31 cellular contexts compared by ENCODE assay signal in the genomic region with DNA sequence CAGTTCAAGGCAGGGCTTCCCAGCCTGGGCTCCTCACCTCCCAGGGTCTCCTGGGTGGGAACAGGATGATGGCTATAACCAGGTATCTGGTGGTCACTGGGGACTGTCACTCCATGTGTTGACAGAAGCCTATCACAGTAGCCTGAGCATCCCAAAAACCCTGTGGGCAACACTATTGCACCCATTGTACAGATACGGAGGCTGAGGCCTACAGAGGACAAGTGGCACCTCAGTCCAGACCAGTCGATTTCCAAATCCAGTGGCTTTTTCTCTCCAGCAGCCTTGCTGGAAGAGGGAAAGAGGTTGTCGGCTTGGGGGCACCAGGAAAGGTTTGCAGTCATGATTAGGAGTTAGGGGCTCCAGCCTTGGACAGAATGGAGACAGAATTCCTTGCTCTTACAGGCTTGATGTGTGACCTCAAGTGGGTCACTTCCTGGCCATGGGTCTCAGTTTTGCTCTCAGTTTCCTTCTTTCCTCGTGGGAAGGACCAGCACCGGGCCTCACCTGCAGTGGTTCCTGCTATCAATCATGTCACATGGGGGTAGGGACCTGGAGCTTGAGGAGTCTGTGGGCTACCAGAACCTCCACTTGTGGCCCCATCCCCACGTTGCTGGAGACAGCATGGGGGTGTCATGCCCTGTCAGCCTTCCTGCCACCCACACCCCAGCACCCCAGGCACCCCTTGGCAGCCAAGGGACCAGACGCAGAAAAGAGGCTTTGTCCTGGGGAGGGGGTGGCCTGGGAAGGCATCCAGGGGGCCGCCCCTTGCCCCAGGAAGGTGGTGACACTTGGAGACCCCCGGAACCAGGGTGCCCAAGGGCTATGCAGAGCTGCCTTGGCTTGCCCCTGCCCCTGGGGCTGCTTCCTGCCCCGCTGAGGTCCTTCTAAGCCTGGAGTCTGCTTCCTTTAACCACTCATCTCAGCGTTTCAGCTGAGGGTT. TPM values are rescaled to one million over a fixed set of nuclear protein-coding genes. Genes with fewer than 3 reads are reported as not detected.
A peak's percentile ranks its signal among the peaks of the same experiment; 100 is the strongest.
DNase-seq lines count a peak whose midpoint lies in the region; ATAC-seq, FAIRE-seq and TF ChIP-seq lines count a peak whose summit lies in the region.
"Had no signal": no experiment of that assay in that cellular context is flagged by ENCODE, and none has a peak within 500 bp of the region (broad histone marks: within the 10 kb centered on the region; RNA-seq: fewer than 3 reads in every experiment).

No MANE protein-coding gene starts in this region.

- peak overlapping the region; percentile 13 for H4K91ac ChIP-seq in neuronal stem cell (ENCODE audit: low read depth, low read length, poor library complexity)

- no peak overlapping the region for H3K4ac ChIP-seq in neuronal stem cell (ENCODE audit: low read length)

- FAIRE-seq in GM12878 (lab: Jason Lieb, UNC), result no peak
- FAIRE-seq: colon, D721Med, kidney, RCC 7860 had no signal

- SMC1A ChIA-PET in GM12878 (lab: Charles Lee; ENCODE audit: uncharacterized antibody, unreplicated experiment), result interaction anchor here (0.7 to 16.1 kb wide), 5 partner anchors 10 to 49 kb away, joined by 3 to 165 read pairs (median 8); no protein-coding TSS in a partner anchor

- peaks cover 50% of the 10 kb centered on the region for H3K79me2 ChIP-seq in GM12878 (ENCODE audit: control insufficient read depth, insufficient read depth, low read length)

- CTCF ChIA-PET in Caco-2 (lab: Charles Lee) (interaction anchor here (0.6 to 2.4 kb wide), 4 partner anchors 10 to 38 kb away, joined by 3 to 33 read pairs (median 10); no protein-coding TSS in a partner anchor), GM12878 (lab: Yijun Ruan, JAX) (interaction anchor here (0.6 to 3.5 kb wide), 5 partner anchors 13 to 54 kb away, joined by 3 to 19 read pairs (median 7); no protein-coding TSS in a partner anchor)
- CTCF ChIA-PET in CD4-positive, alpha-beta memory T cell (lab: Charles Lee; ENCODE audit: partially characterized antibody), result interaction anchor here (2.1 kb wide), 1 partner anchor 38 kb away, joined by 7 read pairs; no protein-coding TSS in a partner anchor

- BruUV-seq in Caco-2 (replicated peaks; lab: Mats Ljungman, UMichigan), result TSS peak; percentile 14
- BruUV-seq in GM12878 (replicated peaks; lab: Mats Ljungman, UMichigan), result no TSS peak

- TF ChIP-seq CTCF in Caco-2 (IDR thresholded peaks at IDR 0.05; ENCODE audit: insufficient read depth in 1 of 2, low read depth in 1 of 2, low read length in 1 of 2, severe bottlenecking in 1 of 2, unreplicated experiment in 1 of 2) (no peak), GM12878 (IDR thresholded peaks at IDR 0.05 in 2 of 3, conservative IDR thresholded peaks at IDR 0.05 in 1 of 3; ENCODE audit: control insufficient read depth in 2 of 3, extremely low read depth in 1 of 3, insufficient read depth in 1 of 3, low read depth in 3 of 3, low read length in 3 of 3) (no peak), lower lobe of right lung (IDR thresholded peaks at IDR 0.05) (no peak)

- H2AFZ ChIP-seq in GM12878 (ENCODE audit: control insufficient read depth, low read depth, low read length), result no peak overlapping the region
- no peak overlapping the region for H2AFZ ChIP-seq in neuronal stem cell (ENCODE audit: low read length)

- RAD21 ChIA-PET in GM12878 (lab: Charles Lee; ENCODE audit: unreplicated experiment), result interaction anchor here (1.4 to 5.2 kb wide), 4 partner anchors 8 to 136 kb away, joined by 3 to 26 read pairs (median 14); a partner anchor contains a TSS

- no peaks in the 10 kb centered on the region for H3K9me3 Mint-ChIP-seq in Caco-2 (ENCODE audit: unreplicated experiment)
- H3K9me3 Mint-ChIP-seq in activated T-cell treated with anti-CD3 and anti-CD28 coated beads, Interleukin-2, amount 50 U/mL, for 72 hours, result no peaks in the 10 kb centered on the region
- no peaks in the 10 kb centered on the region for H3K9me3 Mint-ChIP-seq in CD4-positive, alpha-beta memory T cell
- H3K9me3 Mint-ChIP-seq: stimulated activated effector memory CD8-positive, alpha-beta T cell treated with anti-CD3 and anti-CD28 coated beads, Interleukin-12 subunit alpha, Interleukin-12 subunit beta, amount 100 ng/mL, for 72 hours had no signal

- no peak overlapping the region for H3K4me3 Mint-ChIP-seq in Caco-2 (ENCODE audit: unreplicated experiment)
- H3K4me3 Mint-ChIP-seq in activated T-cell treated with anti-CD3 and anti-CD28 coated beads, Interleukin-2, amount 50 U/mL, for 72 hours, result no peak overlapping the region
- H3K4me3 Mint-ChIP-seq in CD4-positive, alpha-beta memory T cell, result no peak overlapping the region
- H3K4me3 Mint-ChIP-seq: stimulated activated effector memory CD8-positive, alpha-beta T cell treated with anti-CD3 and anti-CD28 coated beads, Interleukin-12 subunit alpha, Interleukin-12 subunit beta, amount 100 ng/mL, for 72 hours had no signal

- TF ChIP-seq POLR2A in GM18951 (IDR thresholded peaks at IDR 0.05; ENCODE audit: extremely low read depth, insufficient read depth, insufficient read length) (peak; percentile 19), GM12878 (IDR thresholded peaks at IDR 0.05; ENCODE audit: low read depth, low read length) (no peak)

- H3K4me2 ChIP-seq in GM12878 (ENCODE audit: control insufficient read depth, insufficient read depth) (peak overlapping the region; percentile 71), neuronal stem cell (ENCODE audit: insufficient read depth, low read length, poor library complexity, severe bottlenecking) (peak overlapping the region; percentile 88)

- H2BK15ac ChIP-seq in neuronal stem cell (ENCODE audit: low read length), result peak overlapping the region; percentile 61

- H3K36me3 ChIP-seq in Caco-2 (ENCODE audit: control insufficient read depth, insufficient read depth, low read length) (no peaks in the 10 kb centered on the region), GM12878 (ENCODE audit: control insufficient read depth in 2 of 2, insufficient read depth in 2 of 2, low read length in 1 of 2) (no peaks in the 10 kb centered on the region; a peak in 2 of 4 replicates), neuronal stem cell (replicated peaks in 1 of 2; ENCODE audit: control insufficient read depth in 2 of 2, insufficient read depth in 2 of 2, low read length in 2 of 2) (peaks cover 2 to 7% of the 10 kb centered on the region in 2 donors), lower lobe of right lung (no peaks in the 10 kb centered on the region)
- H3K36me3 ChIP-seq in CD4-positive, alpha-beta memory T cell (ENCODE audit: insufficient read depth, low read length), result no peaks in the 10 kb centered on the region
- H3K36me3 ChIP-seq: breast epithelium, heart left ventricle, SJCRH30 had no signal

- H3K36me3 Mint-ChIP-seq in Caco-2 (ENCODE audit: insufficient read depth, unreplicated experiment), result no peaks in the 10 kb centered on the region
- no peaks in the 10 kb centered on the region for H3K36me3 Mint-ChIP-seq in activated T-cell treated with anti-CD3 and anti-CD28 coated beads, Interleukin-2, amount 50 U/mL, for 72 hours (ENCODE audit: insufficient read depth in 2 of 2)
- no peaks in the 10 kb centered on the region for H3K36me3 Mint-ChIP-seq in CD4-positive, alpha-beta memory T cell
- H3K36me3 Mint-ChIP-seq: stimulated activated effector memory CD8-positive, alpha-beta T cell treated with anti-CD3 and anti-CD28 coated beads, Interleukin-12 subunit alpha, Interleukin-12 subunit beta, amount 100 ng/mL, for 72 hours had no signal

- intact Hi-C loops in Caco-2 (cut with micrococcal nuclease; ENCODE audit: unreplicated experiment) (loop anchor here (10.0 kb wide), 1 partner anchor 167 kb away; no protein-coding TSS in a partner anchor), GM12878 (cut with micrococcal nuclease; ENCODE audit: unreplicated experiment) (loop anchor here (2.0 kb wide), 1 partner anchor 37 kb away; no protein-coding TSS in a partner anchor), lower lobe of right lung (cut with DNase I) (no loop called here)
- intact Hi-C loops in CD4-positive, alpha-beta memory T cell (cut with micrococcal nuclease), result no loop called here

- H3K27me3 ChIP-seq in Caco-2 (replicated peaks; ENCODE audit: control insufficient read depth, insufficient read depth, low read length), result no peaks in the 10 kb centered on the region
- H3K27me3 ChIP-seq in GM12878 (replicated peaks in 1 of 2; ENCODE audit: control insufficient read depth in 2 of 2, insufficient read depth in 2 of 2, low read length in 1 of 2), result no peaks in the 10 kb centered on the region; a peak in 1 of 4 replicates
- H3K27me3 ChIP-seq in neuronal stem cell (ENCODE audit: control insufficient read depth in 3 of 3, insufficient read depth in 3 of 3, low read depth in 1 of 3, low read length in 3 of 3), result peaks cover 0 to 7% (median 0%) of the 10 kb centered on the region in 3 experiments
- H3K27me3 ChIP-seq in lower lobe of right lung (ENCODE audit: low read depth), result no peaks in the 10 kb centered on the region
- no peaks in the 10 kb centered on the region for H3K27me3 ChIP-seq in CD4-positive, alpha-beta memory T cell (ENCODE audit: insufficient read depth, low read length)
- H3K27me3 ChIP-seq: breast epithelium, SJCRH30 had no signal

- no peak overlapping the region for H4K8ac ChIP-seq in neuronal stem cell (ENCODE audit: low read depth, low read length)

- H3K27me3 Mint-ChIP-seq in Caco-2 (ENCODE audit: insufficient read depth, unreplicated experiment), result no peaks in the 10 kb centered on the region
- peaks cover 36% of the 10 kb centered on the region for H3K27me3 Mint-ChIP-seq in activated T-cell treated with anti-CD3 and anti-CD28 coated beads, Interleukin-2, amount 50 U/mL, for 72 hours (ENCODE audit: low read depth)
- peaks cover 12 to 28% of the 10 kb centered on the region in 2 donors for H3K27me3 Mint-ChIP-seq in CD4-positive, alpha-beta memory T cell

- no peaks in the 10 kb centered on the region for H4K20me1 ChIP-seq in GM12878 (ENCODE audit: control insufficient read depth, insufficient read depth)

- peaks cover 4% of the 10 kb centered on the region; the same call in 1 of the 2 replicates for H3K4me1 ChIP-seq in Caco-2
- H3K4me1 ChIP-seq in GM12878 (ENCODE audit: control insufficient read depth, insufficient read depth, low read length), result peaks cover 41% of the 10 kb centered on the region
- peaks cover 28 to 42% of the 10 kb centered on the region in 2 donors for H3K4me1 ChIP-seq in neuronal stem cell (ENCODE audit: control insufficient read depth in 2 of 2, insufficient read depth in 1 of 2, low read depth in 1 of 2, low read length in 2 of 2)
- H3K4me1 ChIP-seq in lower lobe of right lung, result peaks cover 31% of the 10 kb centered on the region
- peaks cover 3% of the 10 kb centered on the region for H3K4me1 ChIP-seq in CD4-positive, alpha-beta memory T cell (ENCODE audit: insufficient read depth, low read length)
- H3K4me1 ChIP-seq: breast epithelium had no signal

- TF ChIP-seq EP300 in GM12878 (IDR thresholded peaks at IDR 0.05; ENCODE audit: borderline replicate concordance in 1 of 2, control insufficient read depth in 1 of 2, low read depth in 2 of 2, low read length in 2 of 2), result no peak

- in situ Hi-C loops in GM18951 (cut with MboI; ENCODE audit: low sequenced_read_pairs, unreplicated experiment), result no loop called here
- in situ Hi-C loops in GM12878 (cut with MboI), result no loop called here

- ATAC-seq in GM12878 (peak; percentile 2), lower lobe of right lung (no peak)
- ATAC-seq in activated T-cell treated with anti-CD3 and anti-CD28 coated beads, Interleukin-2, amount 50 U/mL, for 72 hours (replicated peaks in 1 of 2), result no peak
- ATAC-seq: esophagus mucosa; heart left ventricle; sciatic nerve; stimulated activated effector memory CD8-positive, alpha-beta T cell treated with anti-CD3 and anti-CD28 coated beads, Interleukin-12 subunit alpha, Interleukin-12 subunit beta, amount 100 ng/mL, for 72 hours had no signal

- peak overlapping the region; percentile 66 for H3K27ac ChIP-seq in GM12878 (ENCODE audit: control insufficient read depth, insufficient read depth)
- H3K27ac ChIP-seq in neuronal stem cell (replicated peaks; ENCODE audit: low read length), result peak overlapping the region; percentile 50
- H3K27ac ChIP-seq in lower lobe of right lung, result no peak overlapping the region
- no peak overlapping the region for H3K27ac ChIP-seq in CD4-positive, alpha-beta memory T cell (ENCODE audit: low read depth, low read length)
- H3K27ac ChIP-seq: breast epithelium, heart left ventricle, SJCRH30 had no signal

- H3K9ac ChIP-seq in GM12878 (ENCODE audit: control insufficient read depth, insufficient read depth, low read length), result peak overlapping the region; percentile 71
- H3K9ac ChIP-seq in neuronal stem cell (ENCODE audit: low read depth, low read length, poor library complexity), result no peak overlapping the region

- 25% methylated on average over 11 of the region's 11 CpGs for WGBS in GM12878 (ENCODE audit: insufficient coverage, insufficient replicate concordance, low lambda C conversion rate, missing lambda C conversion rate)
- no CpG with 5 or more reads among the region's 11 CpGs for WGBS in neuronal stem cell (ENCODE audit: extremely low coverage in 2 of 2, insufficient read length in 2 of 2, insufficient replicate concordance in 1 of 2), 2 donors

- H3K9me3 ChIP-seq in Caco-2, result no peaks in the 10 kb centered on the region
- no peaks in the 10 kb centered on the region for H3K9me3 ChIP-seq in GM12878 (replicated peaks; ENCODE audit: control insufficient read depth, insufficient read depth, low read length)
- peaks cover 0 to 3% of the 10 kb centered on the region in 2 donors for H3K9me3 ChIP-seq in neuronal stem cell (replicated peaks in 1 of 2; ENCODE audit: control insufficient read depth in 2 of 2, insufficient read depth in 1 of 2, low read depth in 1 of 2, low read length in 2 of 2)
- H3K9me3 ChIP-seq in lower lobe of right lung, result no peaks in the 10 kb centered on the region
- no peaks in the 10 kb centered on the region for H3K9me3 ChIP-seq in CD4-positive, alpha-beta memory T cell (ENCODE audit: control insufficient read depth in 1 of 2, low read length in 2 of 2)
- H3K9me3 ChIP-seq: breast epithelium, heart left ventricle, SJCRH30 had no signal

- no peak for TF ChIP-seq RAD21 in GM12878 (IDR thresholded peaks at IDR 0.05; ENCODE audit: insufficient read depth, low read depth, low read length)

- no peaks in the 10 kb centered on the region for H3K4me1 Mint-ChIP-seq in Caco-2 (ENCODE audit: low read depth, unreplicated experiment)
- peaks cover 20% of the 10 kb centered on the region for H3K4me1 Mint-ChIP-seq in activated T-cell treated with anti-CD3 and anti-CD28 coated beads, Interleukin-2, amount 50 U/mL, for 72 hours (ENCODE audit: low read depth)
- peaks cover 4 to 18% (median 6%) of the 10 kb centered on the region in 4 donors for H3K4me1 Mint-ChIP-seq in CD4-positive, alpha-beta memory T cell

- H3K27ac Mint-ChIP-seq in Caco-2 (ENCODE audit: unreplicated experiment), result no peak overlapping the region
- H3K27ac Mint-ChIP-seq in activated T-cell treated with anti-CD3 and anti-CD28 coated beads, Interleukin-2, amount 50 U/mL, for 72 hours, result no peak overlapping the region
- H3K27ac Mint-ChIP-seq in CD4-positive, alpha-beta memory T cell, result no peak overlapping the region
- H3K27ac Mint-ChIP-seq: stimulated activated effector memory CD8-positive, alpha-beta T cell treated with anti-CD3 and anti-CD28 coated beads, Interleukin-12 subunit alpha, Interleukin-12 subunit beta, amount 100 ng/mL, for 72 hours had no signal

- POLR2A ChIA-PET in Caco-2 (lab: Charles Lee) (no interaction called here), GM12878 (lab: Charles Lee) (interaction anchor here (0.6 to 15.3 kb wide), 2 partner anchors 42 to 282 kb away, joined by 3 to 239 read pairs; no protein-coding TSS in a partner anchor)
- POLR2A ChIA-PET in CD4-positive, alpha-beta memory T cell (lab: Charles Lee; ENCODE audit: partially characterized antibody), result no interaction called here

- DNase-seq in Caco-2, result no peak
- DNase-seq in GM12878 (ENCODE audit: low read depth, low spot score), result no peak
- DNase-seq in neuronal stem cell (ENCODE audit: low spot score), result no peak
- no peak for DNase-seq in activated T-cell treated with anti-CD3 and anti-CD28 coated beads, Interleukin-2, amount 50 U/mL, for 72 hours
- no peak for DNase-seq in MV-4-11 (lab: John Stamatoyannopoulos, UW)
- DNase-seq in lower lobe of right lung, result no peak
- no peak for DNase-seq in CD4-positive, alpha-beta memory T cell
- DNase-seq: activated CD4-positive, alpha-beta T cell treated with anti-CD3 and anti-CD28 coated beads, Interleukin-2, amount 50 U/mL, for 4 hours; activated CD4-positive, CD25-positive, alpha-beta regulatory T cell; activated naive CD4-positive, alpha-beta T cell treated with Interleukin-2 at 50 U/mL for 16 hours; foreskin fibroblast; GOT3; heart left ventricle; IMR-90; kidney; NCI-H1417; NCI-H2081; NCI-H345; SJCRH30; stimulated activated CD4-positive, alpha-beta T cell treated with anti-CD3 and anti-CD28 coated beads, Interleukin-4, amount 100 ng/mL, for 24 hours; T-helper 1 cell; trophoblast cell had no signal

- peak overlapping the region; percentile 4 for H2BK5ac ChIP-seq in neuronal stem cell (ENCODE audit: low read length)

- H3K18ac ChIP-seq in neuronal stem cell (ENCODE audit: low read length), result peak overlapping the region; percentile 83

- H3K14ac ChIP-seq in neuronal stem cell (ENCODE audit: low read length), result no peak overlapping the region

- peak overlapping the region; percentile 87 for H2BK12ac ChIP-seq in neuronal stem cell (ENCODE audit: low read length)

- peak overlapping the region; percentile 53 for H2BK120ac ChIP-seq in neuronal stem cell (ENCODE audit: low read depth, low read length)

- H3K4me3 ChIP-seq in Caco-2 (ENCODE audit: low read depth, low read length) (no peak overlapping the region), GM12878 (peak overlapping the region; percentile 65), neuronal stem cell (ENCODE audit: low read length in 2 of 2) (peak overlapping the region in 1 of 2 donors; percentile 13), lower lobe of right lung (no peak overlapping the region)
- no peak overlapping the region for H3K4me3 ChIP-seq in CD4-positive, alpha-beta memory T cell (ENCODE audit: low read length in 2 of 2)
- H3K4me3 ChIP-seq: breast epithelium, heart left ventricle, lung, SJCRH30 had no signal

- H3K79me1 ChIP-seq in neuronal stem cell (ENCODE audit: low read depth, low read length), result peaks cover 5% of the 10 kb centered on the region

- peak overlapping the region; percentile 98 for H2AK5ac ChIP-seq in neuronal stem cell (ENCODE audit: low read depth, low read length)

- H3K23ac ChIP-seq in neuronal stem cell (ENCODE audit: low read depth, low read length, poor library complexity), result no peak overlapping the region

RNA-seq across cellular contexts. Expression of a gene that starts 2.1 kb away (rescaled TPM):
- total RNA-seq in Caco-2 (2022) (8.9 and 10.0 TPM in 2 replicates), GM12878 (2014; rRNA removed) (12.0 and 19.4 TPM in 2 replicates), GM12878 (2014; rRNA removed; fragmentation: Illumina TruSeq; extraction: Trizol) (4.3 and 5.8 TPM in 2 replicates), GM12878 (2021) (17.5 and 18.3 TPM in 2 replicates), lower lobe of right lung (8.2 TPM)
- 185 and 191 TPM in 2 replicates for total RNA-seq in GM12878 (2013; cell fraction: nucleolus; rRNA removed)
- 2.5 TPM for polyA plus RNA-seq in GM12878 (2011; ENCODE audit: low read depth)
- polyA plus RNA-seq in GM12878 (2011; rRNA removed) (29.3 and 60.3 TPM in 2 replicates), GM12878 (2014; fragmentation: Illumina TruSeq; extraction: Trizol) (0.54 and 2.3 TPM in 2 replicates), GM12878 (2014; fragmentation: Nextera tagmentation; extraction: Ambion mirVana) (1 to 10 TPM; 1.2 to 2.3 TPM), GM12878 (2014; rRNA removed) (20.7 and 23.8 TPM in 2 replicates), GM12878 (2016; fragmentation: Nextera tagmentation; extraction: Ambion mirVana) (10 to 100 TPM in 1 of 2 experiments, 1 to 10 TPM in 1; 10.0 to 13.9 TPM)
- polyA plus RNA-seq in GM12878 (2011; cell fraction: cytosol; rRNA removed), result 73.9 and 121 TPM in 2 replicates
- 196 and 245 TPM in 2 replicates for polyA plus RNA-seq in GM12878 (2011; cell fraction: nucleus; rRNA removed)
- polyA plus RNA-seq in GM12878 (2012), result 7.6 and 8.4 TPM in 2 replicates
- 53.3 and 85.9 TPM in 2 replicates for polyA minus RNA-seq in GM12878 (2011; rRNA and poly(A)+ RNA removed)
- polyA minus RNA-seq in GM12878 (2011; cell fraction: cytosol; rRNA and poly(A)+ RNA removed), result 22.1 and 26.0 TPM in 2 replicates
- 59.2 and 86.3 TPM in 2 replicates for polyA minus RNA-seq in GM12878 (2011; cell fraction: nucleus; rRNA and poly(A)+ RNA removed)
- polyA plus RNA-seq in neuronal stem cell (2013, experiment 1 of 2), result 10.7 TPM
- 10.3 TPM for polyA plus RNA-seq in neuronal stem cell (2013, experiment 2 of 2)
- total RNA-seq in activated T-cell treated with anti-CD3 and anti-CD28 coated beads, Interleukin-2, amount 50 U/mL, for 72 hours, result under 1 TPM in 1 of 2 donors, not detected in 1; 0.14 TPM
- total RNA-seq in CD4-positive, alpha-beta memory T cell, result not detected
- under 1 TPM in 1 of 2 donors, not detected in 1; 0.11 TPM for polyA plus RNA-seq in CD4-positive, alpha-beta memory T cell

RNA-seq across cellular contexts. Expression of a gene that starts 59.9 kb away (rescaled TPM):
- total RNA-seq in Caco-2 (2022), result 47.7 and 49.6 TPM in 2 replicates
- total RNA-seq in GM12878 (2013; cell fraction: nucleolus; rRNA removed), result 36.7 and 43.7 TPM in 2 replicates
- total RNA-seq in GM12878 (2014; rRNA removed), result 30.7 and 37.9 TPM in 2 replicates
- total RNA-seq in GM12878 (2014; rRNA removed; fragmentation: Illumina TruSeq; extraction: Trizol), result 10.0 and 11.9 TPM in 2 replicates
- 23.1 and 28.4 TPM in 2 replicates for total RNA-seq in GM12878 (2021)
- polyA plus RNA-seq in GM12878 (2011; ENCODE audit: low read depth), result 5.3 TPM
- 3.8 and 8.6 TPM in 2 replicates for polyA plus RNA-seq in GM12878 (2011; rRNA removed)
- 14.9 and 23.0 TPM in 2 replicates for polyA plus RNA-seq in GM12878 (2011; cell fraction: cytosol; rRNA removed)
- 23.5 and 35.8 TPM in 2 replicates for polyA plus RNA-seq in GM12878 (2011; cell fraction: nucleus; rRNA removed)
- 13.5 and 16.4 TPM in 2 replicates for polyA plus RNA-seq in GM12878 (2012)
- polyA plus RNA-seq in GM12878 (2014; fragmentation: Illumina TruSeq; extraction: Trizol), result 3.9 and 8.1 TPM in 2 replicates
- polyA plus RNA-seq in GM12878 (2014; fragmentation: Nextera tagmentation; extraction: Ambion mirVana), result 1 to 10 TPM in 1 of 2 experiments, under 1 TPM in 1; 0.27 to 1.2 TPM
- 37.6 and 41.2 TPM in 2 replicates for polyA plus RNA-seq in GM12878 (2014; rRNA removed)
- polyA plus RNA-seq in GM12878 (2016; fragmentation: Nextera tagmentation; extraction: Ambion mirVana), result 10 to 100 TPM; 36.9 to 38.7 TPM
- 3.6 and 9.5 TPM in 2 replicates for polyA minus RNA-seq in GM12878 (2011; rRNA and poly(A)+ RNA removed)
- 2.9 and 6.8 TPM in 2 replicates for polyA minus RNA-seq in GM12878 (2011; cell fraction: cytosol; rRNA and poly(A)+ RNA removed)
- polyA minus RNA-seq in GM12878 (2011; cell fraction: nucleus; rRNA and poly(A)+ RNA removed), result 5.3 and 13.4 TPM in 2 replicates
- polyA plus RNA-seq in neuronal stem cell (2013, experiment 1 of 2), result 25.1 TPM
- polyA plus RNA-seq in neuronal stem cell (2013, experiment 2 of 2), result 24.1 TPM
- 10 to 100 TPM; 22.4 to 29.4 TPM for total RNA-seq in activated T-cell treated with anti-CD3 and anti-CD28 coated beads, Interleukin-2, amount 50 U/mL, for 72 hours
- total RNA-seq in lower lobe of right lung, result 16.4 TPM
- 10 to 100 TPM; 14.2 to 16.1 TPM for total RNA-seq in CD4-positive, alpha-beta memory T cell
- polyA plus RNA-seq in CD4-positive, alpha-beta memory T cell, result 1 to 10 TPM; 7.8 to 8.0 TPM

Comparison
In these comparisons a context has a peak if more than half of its experiments do, and no peak if none do; other contexts are left out.
1. H3K27ac ChIP-seq: peak in GM12878 (single experiment) and neuronal stem cell (single experiment); none in lower lobe of right lung (single experiment) and CD4-positive, alpha-beta memory T cell (single experiment).
2. intact Hi-C loops: an anchor here in Caco-2 (10.0 kb wide) and GM12878 (2.0 kb wide); none called in lower lobe of right lung and CD4-positive, alpha-beta memory T cell.